In genomic region chr2:176081993-176082884, GRCh38 we compare ENCODE assay signal across 14 cellular contexts. TPM values are rescaled to one million over a fixed set of nuclear protein-coding genes. Genes with fewer than 3 reads are reported as not detected.
DNase-seq lines count a peak whose midpoint lies in the region; ATAC-seq and TF ChIP-seq lines count a peak whose summit lies in the region.
"Had no signal": no experiment of that assay in that cellular context is flagged by ENCODE, and none has a peak within 500 bp of the region (broad histone marks: within the 10 kb centered on the region; RNA-seq: fewer than 3 reads in every experiment).

No MANE protein-coding gene starts in this region.

- WGBS in smooth muscle cell (ENCODE audit: low lambda C conversion rate) = 1% methylated on average over 64 of the region's 65 CpGs

- H3K27ac ChIP-seq in smooth muscle cell (ENCODE audit: low read depth) = no peak overlapping the region

- no peak overlapping the region for H2AFZ ChIP-seq in smooth muscle cell (ENCODE audit: low read depth)

- no peak for ATAC-seq in activated T-cell treated with anti-CD3 and anti-CD28 coated beads, Interleukin-2, amount 50 U/mL, for 72 hours (replicated peaks in 1 of 2)
- ATAC-seq in activated B cell treated with CpG ODN at 0.5 μM for 24 hours (ENCODE audit: low read depth) = no peak
- ATAC-seq in GM21529 (IDR thresholded peaks at IDR 0.05; ENCODE audit: unreplicated experiment) = no peak
- ATAC-seq: naive thymus-derived CD8-positive, alpha-beta T cell had no signal

- H3K36me3 Mint-ChIP-seq in activated T-cell treated with anti-CD3 and anti-CD28 coated beads, Interleukin-2, amount 50 U/mL, for 72 hours (ENCODE audit: insufficient read depth in 2 of 2) = peaks cover 10 to 17% of the 10 kb centered on the region in 2 donors
- peaks cover 5% of the 10 kb centered on the region for H3K36me3 Mint-ChIP-seq in activated B cell treated with CpG ODN at 0.5 μM for 24 hours (ENCODE audit: low read depth)

- peaks cover 0 to 2% of the 10 kb centered on the region in 2 donors for H3K9me3 Mint-ChIP-seq in activated T-cell treated with anti-CD3 and anti-CD28 coated beads, Interleukin-2, amount 50 U/mL, for 72 hours
- peaks cover 4% of the 10 kb centered on the region for H3K9me3 Mint-ChIP-seq in activated B cell treated with CpG ODN at 0.5 μM for 24 hours

- H3K27me3 ChIP-seq in iPS-15b (ENCODE audit: control insufficient read depth, insufficient read depth, low read length) = peaks cover 95% of the 10 kb centered on the region
- peaks cover 97% of the 10 kb centered on the region for H3K27me3 ChIP-seq in smooth muscle cell (ENCODE audit: low read depth)

- DNase-seq in activated T-cell treated with anti-CD3 and anti-CD28 coated beads, Interleukin-2, amount 50 U/mL, for 72 hours = no peak
- DNase-seq in activated T-cell treated with anti-CD3 and anti-CD28 coated beads, Interleukin-2, amount 50 U/mL, for 1 hour = no peak
- peak; percentile 15 for DNase-seq in activated B cell treated with CpG ODN at 0.5 μM for 24 hours
- no peak for DNase-seq in smooth muscle cell (lab: John Stamatoyannopoulos, UW; ENCODE audit: unreplicated experiment)
- no peak for DNase-seq in AG08395 (ENCODE audit: low spot score)
- no peak for DNase-seq in dermis blood vessel endothelial cell
- DNase-seq: KG1, NCI-H1694, NCI-H748 treated with DMSO at 0.1 percent for 48 hours, SHP77 treated with DMSO at 0.1 percent for 48 hours had no signal

- H3K9me3 ChIP-seq in iPS-15b (ENCODE audit: control insufficient read depth, insufficient read depth, low read length) (no peaks in the 10 kb centered on the region), smooth muscle cell (replicated peaks; ENCODE audit: low read depth) (no peaks in the 10 kb centered on the region)

- no peaks in the 10 kb centered on the region for H3K79me2 ChIP-seq in smooth muscle cell (ENCODE audit: low read depth)

- no peaks in the 10 kb centered on the region for H3F3A ChIP-seq in smooth muscle cell (ENCODE audit: low read depth)

- peaks cover 73% of the 10 kb centered on the region for H3K27me3 Mint-ChIP-seq in activated T-cell treated with anti-CD3 and anti-CD28 coated beads, Interleukin-2, amount 50 U/mL, for 72 hours (ENCODE audit: low read depth)
- H3K27me3 Mint-ChIP-seq in activated B cell treated with CpG ODN at 0.5 μM for 24 hours = peaks cover 65% of the 10 kb centered on the region

- peak overlapping the region; percentile 82 for H3K4me2 ChIP-seq in smooth muscle cell

- intact Hi-C loops in activated B cell treated with CpG ODN at 0.5 μM for 24 hours (cut with micrococcal nuclease) = no loop called here

- H3K4me3 ChIP-seq in iPS-15b (ENCODE audit: low read depth, low read length) = peak overlapping the region; percentile 18
- H3K4me3 ChIP-seq in smooth muscle cell = peak overlapping the region; percentile 44

- H3K4me1 ChIP-seq in iPS-15b (ENCODE audit: control insufficient read depth, insufficient read depth, low read length) (peaks cover 3% of the 10 kb centered on the region), smooth muscle cell (ENCODE audit: low read depth) (peaks cover 22% of the 10 kb centered on the region)

- H3K36me3 ChIP-seq in iPS-15b (ENCODE audit: control insufficient read depth, insufficient read depth, low read length) (no peaks in the 10 kb centered on the region), smooth muscle cell (ENCODE audit: low read depth) (no peaks in the 10 kb centered on the region)

- CTCF ChIA-PET in activated B cell treated with CpG ODN at 0.5 μM for 24 hours (lab: Charles Lee) = interaction anchor here (1.1 kb wide), 1 partner anchor 45 kb away, joined by 3 read pairs; no protein-coding TSS in a partner anchor

- peak overlapping the region; percentile 37 to 41 for H3K4me3 Mint-ChIP-seq in activated T-cell treated with anti-CD3 and anti-CD28 coated beads, Interleukin-2, amount 50 U/mL, for 72 hours
- H3K4me3 Mint-ChIP-seq in activated B cell treated with CpG ODN at 0.5 μM for 24 hours = no peak overlapping the region

- no peak overlapping the region for H3K9ac ChIP-seq in iPS-15b (ENCODE audit: low read depth, low read length)
- no peak overlapping the region for H3K9ac ChIP-seq in smooth muscle cell (ENCODE audit: low read depth)

- H3K4me1 Mint-ChIP-seq in activated T-cell treated with anti-CD3 and anti-CD28 coated beads, Interleukin-2, amount 50 U/mL, for 72 hours (ENCODE audit: low read depth) = peaks cover 25% of the 10 kb centered on the region
- H3K4me1 Mint-ChIP-seq in activated B cell treated with CpG ODN at 0.5 μM for 24 hours = peaks cover 7% of the 10 kb centered on the region

- POLR2A ChIA-PET in activated B cell treated with CpG ODN at 0.5 μM for 24 hours (lab: Charles Lee) = no interaction called here

- H4K20me1 ChIP-seq in smooth muscle cell (ENCODE audit: low read depth) = no peaks in the 10 kb centered on the region

- TF ChIP-seq CTCF in activated B cell treated with CpG ODN at 0.5 μM for 24 hours (IDR thresholded peaks at IDR 0.05) = no peak
- no peak for TF ChIP-seq CTCF in smooth muscle cell (IDR thresholded peaks at IDR 0.05; ENCODE audit: borderline replicate concordance, insufficient read depth, poor library complexity, severe bottlenecking)

- peak overlapping the region; percentile 75 for H3K27ac Mint-ChIP-seq in activated T-cell treated with anti-CD3 and anti-CD28 coated beads, Interleukin-2, amount 50 U/mL, for 72 hours
- no peak overlapping the region for H3K27ac Mint-ChIP-seq in activated B cell treated with CpG ODN at 0.5 μM for 24 hours

RNA-seq across cellular contexts. Expression of gene EVX2, which starts 1.5 kb away (rescaled TPM):
- total RNA-seq in activated T-cell treated with anti-CD3 and anti-CD28 coated beads, Interleukin-2, amount 50 U/mL, for 72 hours = not detected
- total RNA-seq in activated B cell treated with CpG ODN at 0.5 μM for 24 hours (not detected in 2 replicates), smooth muscle cell (0.04 TPM in 1 of 2 replicates, not detected in the other), dermis blood vessel endothelial cell (not detected in 2 replicates)
- polyA plus RNA-seq in smooth muscle cell = not detected in 2 replicates
- total RNA-seq: naive thymus-derived CD8-positive, alpha-beta T cell had no signal
- polyA plus RNA-seq: naive thymus-derived CD8-positive, alpha-beta T cell had no signal

RNA-seq across cellular contexts. Expression of gene HOXD13, which starts 10.3 kb away (rescaled TPM):
- total RNA-seq in activated T-cell treated with anti-CD3 and anti-CD28 coated beads, Interleukin-2, amount 50 U/mL, for 72 hours = not detected
- total RNA-seq in activated B cell treated with CpG ODN at 0.5 μM for 24 hours (not detected in 2 replicates), smooth muscle cell (0.31 and 1.9 TPM in 2 replicates), dermis blood vessel endothelial cell (under 0.01 TPM in 1 of 2 replicates, not detected in the other)
- polyA plus RNA-seq in smooth muscle cell = 0.45 and 1.9 TPM in 2 replicates
- total RNA-seq: cerebellum; naive thymus-derived CD8-positive, alpha-beta T cell had no signal
- polyA plus RNA-seq: naive thymus-derived CD8-positive, alpha-beta T cell had no signal

RNA-seq across cellular contexts. Expression of gene HOXD12, which starts 17.4 kb away (rescaled TPM):
- not detected for total RNA-seq in activated T-cell treated with anti-CD3 and anti-CD28 coated beads, Interleukin-2, amount 50 U/mL, for 72 hours
- not detected in 2 replicates for total RNA-seq in activated B cell treated with CpG ODN at 0.5 μM for 24 hours
- total RNA-seq in smooth muscle cell = 0.54 TPM in 1 of 2 replicates, not detected in the other
- not detected in 2 replicates for polyA plus RNA-seq in smooth muscle cell
- not detected in 2 replicates for total RNA-seq in dermis blood vessel endothelial cell
- total RNA-seq: cerebellum; naive thymus-derived CD8-positive, alpha-beta T cell had no signal
- polyA plus RNA-seq: naive thymus-derived CD8-positive, alpha-beta T cell had no signal

RNA-seq across cellular contexts. Expression of gene HOXD11, which starts 24.8 kb away (rescaled TPM):
- not detected for total RNA-seq in activated T-cell treated with anti-CD3 and anti-CD28 coated beads, Interleukin-2, amount 50 U/mL, for 72 hours
- total RNA-seq in activated B cell treated with CpG ODN at 0.5 μM for 24 hours (not detected in 2 replicates), smooth muscle cell (4.4 and 9.8 TPM in 2 replicates), dermis blood vessel endothelial cell (0.17 TPM in 1 of 2 replicates, not detected in the other)
- 7.9 and 9.0 TPM in 2 replicates for polyA plus RNA-seq in smooth muscle cell
- total RNA-seq: cerebellum; naive thymus-derived CD8-positive, alpha-beta T cell had no signal
- polyA plus RNA-seq: naive thymus-derived CD8-positive, alpha-beta T cell had no signal

RNA-seq across cellular contexts. Expression of gene HOXD10, which starts 34.3 kb away (rescaled TPM):
- total RNA-seq in activated T-cell treated with anti-CD3 and anti-CD28 coated beads, Interleukin-2, amount 50 U/mL, for 72 hours = not detected
- total RNA-seq in activated B cell treated with CpG ODN at 0.5 μM for 24 hours (not detected in 2 replicates), smooth muscle cell (6.7 and 9.9 TPM in 2 replicates), dermis blood vessel endothelial cell (7.7 and 15.2 TPM in 2 replicates)
- polyA plus RNA-seq in smooth muscle cell = 10.6 and 11.4 TPM in 2 replicates
- total RNA-seq: cerebellum; naive thymus-derived CD8-positive, alpha-beta T cell had no signal
- polyA plus RNA-seq: naive thymus-derived CD8-positive, alpha-beta T cell had no signal
